11 cellular contexts compared by ENCODE assay signal in the genomic region with DNA sequence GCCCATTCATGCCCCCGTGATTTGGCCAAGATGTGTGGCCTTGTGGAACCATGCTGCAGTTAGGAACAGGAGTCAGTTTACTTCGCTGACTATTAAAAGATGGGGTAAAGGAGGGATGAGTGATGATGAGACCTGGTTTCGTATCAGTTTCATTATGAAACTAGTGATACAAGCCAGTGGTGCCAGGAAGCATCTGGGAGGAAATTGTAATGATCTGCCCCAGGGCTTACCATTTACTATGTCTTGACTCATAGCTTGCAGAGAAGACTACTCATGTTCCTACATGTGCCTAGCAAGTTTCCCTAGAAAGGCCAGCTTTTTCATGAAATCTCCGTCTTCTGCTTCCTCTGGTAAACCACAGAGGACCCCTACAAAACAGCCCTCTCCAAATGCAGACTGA. TPM values are rescaled to one million over a fixed set of nuclear protein-coding genes. Genes with fewer than 3 reads are reported as not detected.
DNase-seq lines count a peak whose midpoint lies in the region; ATAC-seq and TF ChIP-seq lines count a peak whose summit lies in the region.
"Had no signal": no experiment of that assay in that cellular context is flagged by ENCODE, and none has a peak within 500 bp of the region (broad histone marks: within the 10 kb centered on the region; RNA-seq: fewer than 3 reads in every experiment).

No MANE protein-coding gene starts in this region.

- H3K27ac ChIP-seq in MM.1S (ENCODE audit: low read length) = no peak overlapping the region
- H3K27ac ChIP-seq: thoracic aorta had no signal

- H3K27ac Mint-ChIP-seq in activated naive CD8-positive, alpha-beta T cell treated with anti-CD3 and anti-CD28 coated beads, Interleukin-2, amount 10 ng/mL, durations not matched to agents 7 days and 5 days = no peak overlapping the region
- H3K27ac Mint-ChIP-seq in stimulated activated naive CD8-positive, alpha-beta T cell treated with anti-CD3 and anti-CD28 coated beads, Interleukin-15, amount 100 ng/mL, for 72 hours = peak overlapping the region; percentile 36

- peaks cover 6% of the 10 kb centered on the region for H3K4me1 Mint-ChIP-seq in activated naive CD8-positive, alpha-beta T cell treated with anti-CD3 and anti-CD28 coated beads, Interleukin-2, amount 10 ng/mL, durations not matched to agents 7 days and 5 days
- peaks cover 16% of the 10 kb centered on the region for H3K4me1 Mint-ChIP-seq in stimulated activated naive CD8-positive, alpha-beta T cell treated with anti-CD3 and anti-CD28 coated beads, Interleukin-15, amount 100 ng/mL, for 72 hours

- no peaks in the 10 kb centered on the region for H3K36me3 ChIP-seq in MM.1S (replicated peaks; ENCODE audit: insufficient read depth, low read length)
- H3K36me3 ChIP-seq: BE2C, thoracic aorta had no signal

- H3K9ac ChIP-seq in MM.1S (ENCODE audit: low read length) = no peak overlapping the region

- no peaks in the 10 kb centered on the region for H3K79me2 ChIP-seq in MM.1S (ENCODE audit: low read length)

- no peaks in the 10 kb centered on the region for H3K9me2 ChIP-seq in MM.1S (replicated peaks; ENCODE audit: insufficient read depth, low read length)

- H3K36me3 Mint-ChIP-seq in activated naive CD8-positive, alpha-beta T cell treated with anti-CD3 and anti-CD28 coated beads, Interleukin-2, amount 10 ng/mL, durations not matched to agents 7 days and 5 days = no peaks in the 10 kb centered on the region

- peaks cover 7% of the 10 kb centered on the region; the same call in 1 of the 2 replicates for H3K4me1 ChIP-seq in MM.1S (ENCODE audit: low read length)
- H3K4me1 ChIP-seq: BE2C had no signal

- H2AFZ ChIP-seq in MM.1S (ENCODE audit: low read length) = no peak overlapping the region

- POLR2A ChIA-PET in activated naive CD8-positive, alpha-beta T cell treated with anti-CD3 and anti-CD28 coated beads, Interleukin-2, amount 10 ng/mL, durations not matched to agents 7 days and 5 days (lab: Charles Lee) = no interaction called here

- peaks cover 4% of the 10 kb centered on the region for H3K9me3 Mint-ChIP-seq in activated naive CD8-positive, alpha-beta T cell treated with anti-CD3 and anti-CD28 coated beads, Interleukin-2, amount 10 ng/mL, durations not matched to agents 7 days and 5 days
- H3K9me3 Mint-ChIP-seq in stimulated activated naive CD8-positive, alpha-beta T cell treated with anti-CD3 and anti-CD28 coated beads, Interleukin-15, amount 100 ng/mL, for 72 hours = peaks cover 0 to 5% of the 10 kb centered on the region in 2 donors

- TF ChIP-seq CTCF in MM.1S (IDR thresholded peaks at IDR 0.05; ENCODE audit: low read length) = no peak

- no peaks in the 10 kb centered on the region for H3F3A ChIP-seq in MM.1S (ENCODE audit: insufficient read depth, low read length)

- H3K9me3 ChIP-seq in MM.1S (replicated peaks; ENCODE audit: insufficient read depth, low read length) = no peaks in the 10 kb centered on the region
- H3K9me3 ChIP-seq: BE2C, thoracic aorta had no signal

- H3K27me3 ChIP-seq in MM.1S (replicated peaks; ENCODE audit: insufficient read depth, low read length) = no peaks in the 10 kb centered on the region
- H3K27me3 ChIP-seq: BE2C had no signal

- no peak overlapping the region for H3K4me3 Mint-ChIP-seq in activated naive CD8-positive, alpha-beta T cell treated with anti-CD3 and anti-CD28 coated beads, Interleukin-2, amount 10 ng/mL, durations not matched to agents 7 days and 5 days
- H3K4me3 Mint-ChIP-seq in stimulated activated naive CD8-positive, alpha-beta T cell treated with anti-CD3 and anti-CD28 coated beads, Interleukin-15, amount 100 ng/mL, for 72 hours = peak overlapping the region in 1 of 2 donors; percentile 23

- H3K4me2 ChIP-seq in MM.1S (ENCODE audit: low read depth, low read length) = peak overlapping the region; percentile 3; the same call in 1 of the 2 replicates

- H3K27me3 Mint-ChIP-seq in activated naive CD8-positive, alpha-beta T cell treated with anti-CD3 and anti-CD28 coated beads, Interleukin-2, amount 10 ng/mL, durations not matched to agents 7 days and 5 days = no peaks in the 10 kb centered on the region
- peaks cover 7% of the 10 kb centered on the region for H3K27me3 Mint-ChIP-seq in stimulated activated naive CD8-positive, alpha-beta T cell treated with anti-CD3 and anti-CD28 coated beads, Interleukin-15, amount 100 ng/mL, for 72 hours

- H3K4me3 ChIP-seq in MM.1S (ENCODE audit: low read length) = no peak overlapping the region
- H3K4me3 ChIP-seq: thoracic aorta had no signal

- H4K20me1 ChIP-seq in MM.1S (ENCODE audit: insufficient read depth, low read length) = no peaks in the 10 kb centered on the region

- ATAC-seq in activated naive CD8-positive, alpha-beta T cell treated with anti-CD3 and anti-CD28 coated beads, Interleukin-2, amount 10 ng/mL, durations not matched to agents 7 days and 5 days (ENCODE audit: low read depth) = peak; percentile 80
- peak; percentile 99 for ATAC-seq in stimulated activated naive CD8-positive, alpha-beta T cell treated with anti-CD3 and anti-CD28 coated beads, Interleukin-15, amount 100 ng/mL, for 72 hours
- ATAC-seq in GM21786 (IDR thresholded peaks at IDR 0.05; ENCODE audit: unreplicated experiment) = no peak

- peak; percentile 34 to 48 (median 35) for DNase-seq in stimulated activated CD4-positive, alpha-beta T cell treated with anti-CD3 and anti-CD28 coated beads, Interleukin-12 subunit alpha, Interleukin-12 subunit beta, amount 100 ng/mL, for 48 hours (ENCODE audit: low read depth in 2 of 3, low spot score in 1 of 3)
- no peak for DNase-seq in stimulated activated CD4-positive, alpha-beta T cell treated with anti-CD3 and anti-CD28 coated beads, Interleukin-4, amount 100 ng/mL, for 4 hours
- DNase-seq in MM.1S = peak; percentile 62
- no peak for DNase-seq in activated naive CD8-positive, alpha-beta T cell treated with anti-CD3 and anti-CD28 coated beads, Interleukin-2, amount 10 ng/mL, durations not matched to agents 7 days and 5 days
- DNase-seq in stimulated activated naive CD8-positive, alpha-beta T cell treated with anti-CD3 and anti-CD28 coated beads, Interleukin-15, amount 100 ng/mL, for 72 hours = peak; percentile 9 to 71
- DNase-seq in NCI-H1105 (lab: John Stamatoyannopoulos, UW) = no peak
- DNase-seq in UCSD-AML1 (lab: John Stamatoyannopoulos, UW; ENCODE audit: unreplicated experiment) = no peak
- DNase-seq: activated CD8-positive, alpha-beta memory T cell treated with anti-CD3 and anti-CD28 coated beads, Interleukin-2, amount 50 U/mL, for 48 hours; BE2C had no signal

RNA-seq across cellular contexts. Expression of gene CDH3, which starts 23.2 kb away (rescaled TPM):
- under 1 TPM; 0.28 to 0.51 TPM for total RNA-seq in activated naive CD8-positive, alpha-beta T cell treated with anti-CD3 and anti-CD28 coated beads, Interleukin-2, amount 10 ng/mL, durations not matched to agents 7 days and 5 days
- total RNA-seq: thoracic aorta had no signal

Comparison
In these comparisons a context has a peak if more than half of its experiments do, and no peak if none do; other contexts are left out.
1. DNase-seq: peak in stimulated activated CD4-positive, alpha-beta T cell treated with anti-CD3 and anti-CD28 coated beads, Interleukin-12 subunit alpha, Interleukin-12 subunit beta, amount 100 ng/mL, for 48 hours (3 of 3), MM.1S (single experiment) and stimulated activated naive CD8-positive, alpha-beta T cell treated with anti-CD3 and anti-CD28 coated beads, Interleukin-15, amount 100 ng/mL, for 72 hours (2 of 2); none in stimulated activated CD4-positive, alpha-beta T cell treated with anti-CD3 and anti-CD28 coated beads, Interleukin-4, amount 100 ng/mL, for 4 hours (0 of 2), activated naive CD8-positive, alpha-beta T cell treated with anti-CD3 and anti-CD28 coated beads, Interleukin-2, amount 10 ng/mL, durations not matched to agents 7 days and 5 days (single experiment), NCI-H1105 (single experiment) and UCSD-AML1 (single experiment).